ENCODE assay signal across 8 cellular contexts in genomic region chr10:89643812-89644690, GRCh38. TPM values are rescaled to one million over a fixed set of nuclear protein-coding genes. Genes with fewer than 3 reads are reported as not detected.
DNase-seq lines count a peak whose midpoint lies in the region; ATAC-seq, FAIRE-seq and TF ChIP-seq lines count a peak whose summit lies in the region.

No MANE protein-coding gene starts in this region.

- H3K4me3 ChIP-seq in SU-DHL-6 (ENCODE audit: insufficient read depth, low read length, poor library complexity, severe bottlenecking) (peak overlapping the region; percentile 75), prostate gland (peak overlapping the region; percentile 64 to 67), uterus (peak overlapping the region; percentile 43 to 89)

- H3K4me1 ChIP-seq in prostate gland (replicated peaks) (no peaks in the 10 kb centered on the region), uterus (peaks cover 0 to 6% of the 10 kb centered on the region in 2 donors)

- intact Hi-C loops in left ventricle myocardium superior (cut with micrococcal nuclease): loop anchor here (2.0 kb wide), 1 partner anchor 53 kb away; no protein-coding TSS in a partner anchor
- intact Hi-C loops in prostate gland (cut with DNase I): loop anchor here (2.0 to 10.0 kb wide), 2 partner anchors 57 to 219 kb away; partner anchors contain the start of gene KIF20B
- intact Hi-C loops in uterus (cut with DNase I; ENCODE audit: low total_unique reads): no loop called here

- no peaks in the 10 kb centered on the region for H3K9me2 ChIP-seq in SU-DHL-6 (replicated peaks; ENCODE audit: insufficient read depth, low read length)

- WGBS in prostate gland: under 1% methylated on average over 49 of the region's 49 CpGs

- TF ChIP-seq POLR2A in GM12891 (IDR thresholded peaks at IDR 0.05; ENCODE audit: low read depth, low read length): peak; percentile 98
- TF ChIP-seq POLR2A in prostate gland (IDR thresholded peaks at IDR 0.05): peak; percentile 83
- peak; percentile 78 to 91 for TF ChIP-seq POLR2A in uterus (IDR thresholded peaks at IDR 0.05)

- no peaks in the 10 kb centered on the region for H3K9me3 ChIP-seq in SU-DHL-6 (ENCODE audit: insufficient read depth, low read length)
- no peaks in the 10 kb centered on the region for H3K9me3 ChIP-seq in prostate gland
- H3K9me3 ChIP-seq in uterus: no peaks in the 10 kb centered on the region

- H3K27me3 ChIP-seq in SU-DHL-6 (ENCODE audit: low read length) (no peaks in the 10 kb centered on the region), prostate gland (replicated peaks; ENCODE audit: insufficient read depth) (no peaks in the 10 kb centered on the region), uterus (no peaks in the 10 kb centered on the region)

- H2AFZ ChIP-seq in SU-DHL-6 (ENCODE audit: low read depth, low read length, severe bottlenecking): peak overlapping the region; percentile 79

- H3K27ac ChIP-seq in SU-DHL-6 (ENCODE audit: low read depth, low read length): peak overlapping the region; percentile 83
- peak overlapping the region; percentile 60 to 78 for H3K27ac ChIP-seq in prostate gland
- H3K27ac ChIP-seq in uterus: peak overlapping the region; percentile 79 to 89

- ATAC-seq in HG02759 (IDR thresholded peaks at IDR 0.05; ENCODE audit: unreplicated experiment) (peak; percentile 83), left ventricle myocardium superior (peak; percentile 80)

- H3K79me2 ChIP-seq in SU-DHL-6 (ENCODE audit: insufficient read depth, low read length): peaks cover 46% of the 10 kb centered on the region

- H3K36me3 ChIP-seq in SU-DHL-6 (ENCODE audit: low read length) (no peaks in the 10 kb centered on the region), prostate gland (no peaks in the 10 kb centered on the region), uterus (no peaks in the 10 kb centered on the region)

- peak overlapping the region; percentile 89 for H3K4me2 ChIP-seq in SU-DHL-6 (ENCODE audit: low read depth, low read length, poor library complexity, severe bottlenecking)

- peak overlapping the region; percentile 93 for H3K9ac ChIP-seq in SU-DHL-6 (ENCODE audit: low read length)

- peak; percentile 98 for FAIRE-seq in GM12891 (lab: Jason Lieb, UNC)

- peaks cover 8% of the 10 kb centered on the region; the same call in 1 of the 2 replicates for H4K20me1 ChIP-seq in SU-DHL-6 (ENCODE audit: low read depth, low read length)

- DNase-seq in GM12891 (ENCODE audit: insufficient read length, low spot score) (peak; percentile 75), NCI-H128 (lab: John Stamatoyannopoulos, UW; ENCODE audit: unreplicated experiment) (peak; percentile 86), amygdala (lab: John Stamatoyannopoulos, UW) (peak; percentile 8 to 91 (median 76)), left ventricle myocardium superior (peak; percentile 77), prostate gland (ENCODE audit: low spot score) (peak; percentile 72), uterus (peak; percentile 60 to 82)

- peaks cover 16% of the 10 kb centered on the region for H3F3A ChIP-seq in SU-DHL-6 (ENCODE audit: insufficient read depth)

- TF ChIP-seq CTCF in SU-DHL-6 (IDR thresholded peaks at IDR 0.05; ENCODE audit: insufficient read depth, low read length, poor library complexity, severe bottlenecking) (no peak), prostate gland (IDR thresholded peaks at IDR 0.05) (no peak), uterus (IDR thresholded peaks at IDR 0.05) (no peak)

TF ChIP-seq in GM12891, 5 proteins besides CTCF, POLR2A, EP300 and RAD21:
- peak; percentile 86 for TF ChIP-seq POU2F2 (IDR thresholded peaks at IDR 0.05; ENCODE audit: low read depth, low read length)
- peak; percentile 98 for TF ChIP-seq POLR2AphosphoS5 (IDR thresholded peaks at IDR 0.05; ENCODE audit: low read depth, low read length)
- TF ChIP-seq TAF1 (IDR thresholded peaks at IDR 0.05; ENCODE audit: low read depth, low read length): peak; percentile 90
- no peak for TF ChIP-seq PAX5 (IDR thresholded peaks at IDR 0.05; ENCODE audit: insufficient read depth, low read length, severe bottlenecking)

RNA-seq across cellular contexts. Expression of gene PANK1, which starts 1.0 kb away (rescaled TPM):
- polyA plus RNA-seq in GM12891 (2012; ENCODE audit: low read depth, missing spikeins): 2.6 TPM
- total RNA-seq in left ventricle myocardium superior (21.2 TPM), prostate gland (10 to 100 TPM in 1 of 2 donors, 1 to 10 TPM in 1; 3.1 to 16.0 TPM), uterus (10 to 100 TPM in 1 of 4 donors, 1 to 10 TPM in 2, under 1 TPM in 1; under 0.01 to 25.9 (median 2.6) TPM)

RNA-seq across cellular contexts. Expression of gene KIF20B, which starts 57.3 kb away (rescaled TPM):
- 7.4 TPM for polyA plus RNA-seq in GM12891 (2012; ENCODE audit: low read depth, missing spikeins)
- total RNA-seq in left ventricle myocardium superior: 3.7 TPM
- total RNA-seq in prostate gland: 1 to 10 TPM; 3.4 to 5.7 TPM
- total RNA-seq in uterus: 10 to 100 TPM in 2 of 4 donors, 1 to 10 TPM in 1, under 1 TPM in 1; 0.77 to 19.4 (median 6.3) TPM

Comparison
In these comparisons a context has a peak if more than half of its experiments do, and no peak if none do; other contexts are left out.
1. Peak in every context shown above with its lines: DNase-seq, ATAC-seq, H3K4me3 ChIP-seq and H3K27ac ChIP-seq.